ENCODE assay signal across 17 cellular contexts in the genomic region with DNA sequence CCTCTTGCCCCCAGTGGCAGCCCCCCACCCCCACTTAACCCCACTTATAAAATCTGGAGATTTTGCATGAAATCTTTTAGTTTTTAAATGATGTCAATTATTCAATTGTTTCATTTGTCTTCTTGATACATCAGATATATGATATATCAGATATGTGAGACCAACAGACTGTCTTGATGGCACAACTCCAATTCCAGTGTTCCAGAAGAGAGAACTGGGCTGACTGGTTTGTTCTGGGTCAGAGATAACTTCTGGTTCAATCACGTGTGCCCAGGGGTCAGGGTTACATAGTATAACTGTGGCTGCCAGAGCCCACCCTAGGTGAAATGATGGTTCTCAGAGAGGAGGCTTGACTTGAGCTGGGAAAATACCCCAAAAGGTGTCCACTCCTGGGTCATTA.
"Had no signal": no experiment of that assay in that cellular context is flagged by ENCODE, and none has a peak within 500 bp of the region (broad histone marks: within the 10 kb centered on the region; RNA-seq: fewer than 3 reads in every experiment).

No MANE protein-coding gene starts in this region.

- H3K9me3 ChIP-seq: adrenal gland, gastroesophageal sphincter, psoas muscle, right lobe of liver, thyroid gland, uterus had no signal

- H3K4me1 ChIP-seq: adrenal gland, left ventricle myocardium inferior, psoas muscle, right lobe of liver, thyroid gland had no signal

- H3K4me3 ChIP-seq: adrenal gland, coronary artery, gastroesophageal sphincter, left ventricle myocardium inferior, psoas muscle, right lobe of liver, spleen, thyroid gland, uterus had no signal

- ATAC-seq: gastroesophageal sphincter, psoas muscle, right lobe of liver had no signal

- H3K27ac Mint-ChIP-seq: nephron had no signal

- DNase-seq: activated gamma-delta T cell; adrenal gland; caudate nucleus; effector CD4-positive, alpha-beta T cell; islet precursor cell; left ventricle myocardium inferior; mesendoderm; occipital lobe; psoas muscle; right lobe of liver; spleen; thyroid gland; uterus had no signal

- H3K4me1 Mint-ChIP-seq: nephron had no signal

- H3K36me3 ChIP-seq: adrenal gland, gastroesophageal sphincter, left ventricle myocardium inferior, right lobe of liver, spleen, thyroid gland, uterus had no signal

- H3K4me3 Mint-ChIP-seq: nephron; T-helper 2 cell treated with Interferon-gamma antibody and Interleukin-4, amounts not matched to agents 5 μg/mL and 100 μg/mL, for 36 hours had no signal

- H3K27me3 ChIP-seq: adrenal gland, gastroesophageal sphincter, right lobe of liver, thyroid gland, uterus had no signal

- H3K27ac ChIP-seq: adrenal gland, coronary artery, gastroesophageal sphincter, left ventricle myocardium inferior, psoas muscle, right lobe of liver, spleen, thyroid gland, uterus had no signal
